ENCODE assay signal across 8 cellular contexts in the genomic region with DNA sequence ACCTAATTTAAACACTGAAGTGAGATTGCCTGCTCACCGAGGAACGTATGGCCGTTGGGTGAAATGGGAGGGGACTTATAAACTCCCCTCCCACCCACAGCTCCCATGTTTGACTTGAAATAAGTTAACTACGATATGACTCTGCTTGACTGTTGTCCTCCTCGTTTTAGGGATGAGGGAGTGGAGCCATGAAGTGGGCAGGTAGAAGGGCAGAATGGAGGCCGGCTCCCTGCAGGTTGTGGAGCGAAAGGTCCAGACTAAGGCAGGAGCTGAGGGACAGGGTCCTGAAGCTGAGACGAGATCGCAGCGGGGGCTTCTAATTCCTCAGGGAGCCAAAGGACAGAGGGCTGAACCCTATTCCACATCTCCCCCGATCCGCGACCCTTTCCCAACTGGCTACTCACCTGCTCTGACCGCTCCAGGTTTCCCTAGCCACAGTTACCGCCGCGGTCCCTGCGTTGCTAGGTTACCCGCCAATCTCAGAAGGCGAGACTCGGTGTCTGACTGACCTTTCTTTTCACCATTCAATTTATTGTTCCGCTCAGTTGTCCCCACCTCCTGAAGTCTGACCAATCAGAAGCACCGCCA. TPM values are rescaled to one million over a fixed set of nuclear protein-coding genes. Genes with fewer than 3 reads are reported as not detected.
DNase-seq lines count a peak whose midpoint lies in the region; ATAC-seq, FAIRE-seq and TF ChIP-seq lines count a peak whose summit lies in the region.

No MANE protein-coding gene starts in this region.

- H3K27me3 ChIP-seq in DOHH2 (ENCODE audit: control insufficient read depth, low read length) = no peaks in the 10 kb centered on the region
- H3K27me3 ChIP-seq in astrocyte (ENCODE audit: insufficient read depth, low read length) = no peaks in the 10 kb centered on the region
- no peaks in the 10 kb centered on the region for H3K27me3 ChIP-seq in mesenchymal stem cell (ENCODE audit: control insufficient read depth in 1 of 2, insufficient read depth in 1 of 2, low read length in 2 of 2)

- no peak overlapping the region for H3K14ac ChIP-seq in mesenchymal stem cell (ENCODE audit: low read length in 2 of 2)

- DNase-seq in astrocyte (ENCODE audit: low read depth) (no peak), mesenchymal stem cell (no peak), GM19238 (ENCODE audit: insufficient read length, low spot score) (no peak), cortex of kidney (lab: John Stamatoyannopoulos, UW) (no peak)

- no peaks in the 10 kb centered on the region for H4K20me1 ChIP-seq in DOHH2 (ENCODE audit: control insufficient read depth, insufficient read depth, low read depth, low read length)
- H4K20me1 ChIP-seq in astrocyte (ENCODE audit: insufficient read depth, low read length) = no peaks in the 10 kb centered on the region

- H2AFZ ChIP-seq in astrocyte (ENCODE audit: low read depth, low read length) = peak overlapping the region; percentile 90
- H2AFZ ChIP-seq in mesenchymal stem cell (ENCODE audit: low read depth, low read length) = peak overlapping the region; percentile 1

- peak overlapping the region; percentile 93 for H3K4me3 Mint-ChIP-seq in astrocyte (ENCODE audit: unreplicated experiment)

- no peak overlapping the region for H3K4ac ChIP-seq in mesenchymal stem cell (ENCODE audit: low read depth in 1 of 2, low read length in 2 of 2)

- no peaks in the 10 kb centered on the region for H3K9me2 ChIP-seq in DOHH2 (replicated peaks; ENCODE audit: control insufficient read depth, low read length)

- no peak for FAIRE-seq in astrocyte (lab: Jason Lieb, UNC)

- peak overlapping the region in 1 of 2 experiments; percentile 1 for H2BK12ac ChIP-seq in mesenchymal stem cell (ENCODE audit: low read length in 2 of 2)

- H3K4me2 ChIP-seq in DOHH2 (ENCODE audit: low read length) (peak overlapping the region; percentile 74), astrocyte (ENCODE audit: low read length) (peak overlapping the region; percentile 92), mesenchymal stem cell (ENCODE audit: low read length, poor library complexity, severe bottlenecking) (peak overlapping the region; percentile 62)

- no peaks in the 10 kb centered on the region for H3K36me3 Mint-ChIP-seq in astrocyte (ENCODE audit: low read depth, unreplicated experiment)

- WGBS in mesenchymal stem cell = 3% methylated on average over 19 of the region's 23 CpGs

- no peaks in the 10 kb centered on the region for H3K9me3 ChIP-seq in DOHH2 (ENCODE audit: control insufficient read depth, insufficient read depth, low read length)
- no peaks in the 10 kb centered on the region for H3K9me3 ChIP-seq in astrocyte (ENCODE audit: insufficient read depth, low read depth, low read length)
- H3K9me3 ChIP-seq in mesenchymal stem cell (ENCODE audit: control insufficient read depth, low read length) = no peaks in the 10 kb centered on the region

- H4K8ac ChIP-seq in mesenchymal stem cell (ENCODE audit: low read length) = no peak overlapping the region

- H2BK120ac ChIP-seq in mesenchymal stem cell (ENCODE audit: low read depth, low read length) = no peak overlapping the region

- H3K36me3 ChIP-seq in DOHH2 (ENCODE audit: control insufficient read depth, low read length) = peaks cover 52% of the 10 kb centered on the region
- no peaks in the 10 kb centered on the region for H3K36me3 ChIP-seq in astrocyte (ENCODE audit: insufficient read depth, low read length)
- H3K36me3 ChIP-seq in mesenchymal stem cell (ENCODE audit: control insufficient read depth in 1 of 2, insufficient read depth in 2 of 2, low read depth in 1 of 2, low read length in 2 of 2) = no peaks in the 10 kb centered on the region

- peak overlapping the region in 1 of 2 experiments; percentile 61 for H3K23ac ChIP-seq in mesenchymal stem cell (ENCODE audit: low read length in 2 of 2)

- peak overlapping the region; percentile 89 for H3K27ac Mint-ChIP-seq in astrocyte (ENCODE audit: unreplicated experiment)

- peaks cover 44% of the 10 kb centered on the region for H3F3A ChIP-seq in DOHH2 (ENCODE audit: control insufficient read depth, insufficient read depth)

- H2AK5ac ChIP-seq in mesenchymal stem cell (ENCODE audit: low read length, severe bottlenecking) = no peak overlapping the region

- H3K9me3 Mint-ChIP-seq in astrocyte (ENCODE audit: unreplicated experiment) = no peaks in the 10 kb centered on the region

- H3K4me3 ChIP-seq in DOHH2 (ENCODE audit: low read length) (peak overlapping the region; percentile 85), astrocyte (ENCODE audit: insufficient read depth, low read depth, low read length) (peak overlapping the region; percentile 76), mesenchymal stem cell (ENCODE audit: insufficient read depth in 1 of 2, low read depth in 1 of 2, low read length in 2 of 2) (peak overlapping the region; percentile 61 to 99)

- H3K4me1 ChIP-seq in DOHH2 (ENCODE audit: control insufficient read depth, low read length) (peaks cover 63% of the 10 kb centered on the region), astrocyte (ENCODE audit: insufficient read depth, low read length) (peaks cover 39% of the 10 kb centered on the region), mesenchymal stem cell (ENCODE audit: control insufficient read depth, insufficient read depth, low read depth, low read length) (peaks cover 12% of the 10 kb centered on the region)

- peak overlapping the region; percentile 100 for H3K27ac ChIP-seq in DOHH2 (ENCODE audit: low read depth, low read length)
- H3K27ac ChIP-seq in astrocyte (ENCODE audit: low read depth, low read length) = peak overlapping the region; percentile 66
- H3K27ac ChIP-seq in mesenchymal stem cell (ENCODE audit: low read length, poor library complexity, severe bottlenecking) = no peak overlapping the region

- peak overlapping the region; percentile 5 to 71 for H3K18ac ChIP-seq in mesenchymal stem cell (ENCODE audit: low read depth in 1 of 2, low read length in 2 of 2)

- no peak overlapping the region for H2BK5ac ChIP-seq in mesenchymal stem cell (ENCODE audit: low read depth, low read length, poor library complexity, severe bottlenecking)

- H3K9ac ChIP-seq in astrocyte (ENCODE audit: low read length) (peak overlapping the region; percentile 79), mesenchymal stem cell (ENCODE audit: low read length) (peak overlapping the region; percentile 97)

- no peak overlapping the region for H4K91ac ChIP-seq in mesenchymal stem cell (ENCODE audit: low read length)

- H3K27me3 Mint-ChIP-seq in astrocyte (ENCODE audit: low read depth, unreplicated experiment) = no peaks in the 10 kb centered on the region

- no peak for TF ChIP-seq CTCF in DOHH2 (IDR thresholded peaks at IDR 0.05; ENCODE audit: low read depth, low read length, poor library complexity, severe bottlenecking)
- TF ChIP-seq CTCF in astrocyte (IDR thresholded peaks at IDR 0.05; ENCODE audit: insufficient read depth, low read depth, low read length) = no peak

- H3K79me1 ChIP-seq in mesenchymal stem cell (replicated peaks; ENCODE audit: low read length, poor library complexity, severe bottlenecking) = peaks cover 2% of the 10 kb centered on the region

- H3K4me1 Mint-ChIP-seq in astrocyte (ENCODE audit: low read depth, unreplicated experiment) = peaks cover 27% of the 10 kb centered on the region

- H3K79me2 ChIP-seq in DOHH2 (ENCODE audit: control insufficient read depth, low read length) (peaks cover 89% of the 10 kb centered on the region), astrocyte (ENCODE audit: insufficient read depth, low read length) (peaks cover 11% of the 10 kb centered on the region)

- ATAC-seq in HG03521 (IDR thresholded peaks at IDR 0.05; ENCODE audit: unreplicated experiment) (peak; percentile 0), GM18517 (IDR thresholded peaks at IDR 0.05; ENCODE audit: unreplicated experiment) (no peak), HG03039 (IDR thresholded peaks at IDR 0.05; ENCODE audit: unreplicated experiment) (no peak)

- no peak overlapping the region for H2BK15ac ChIP-seq in mesenchymal stem cell (ENCODE audit: low read depth, poor library complexity, severe bottlenecking)

RNA-seq across cellular contexts. Expression of a gene that starts 0.6 kb away (rescaled TPM):
- 27.9 and 33.7 TPM in 2 replicates for total RNA-seq in astrocyte
- polyA plus RNA-seq in mesenchymal stem cell (2013, experiment 1 of 2) = 57.5 TPM
- 58.5 TPM for polyA plus RNA-seq in mesenchymal stem cell (2013, experiment 2 of 2)

RNA-seq across cellular contexts. Expression of a gene that starts 35.2 kb away (rescaled TPM):
- total RNA-seq in astrocyte = 20.9 and 23.5 TPM in 2 replicates
- polyA plus RNA-seq in mesenchymal stem cell (2013, experiment 1 of 2) = 15.4 TPM
- 14.6 TPM for polyA plus RNA-seq in mesenchymal stem cell (2013, experiment 2 of 2)

RNA-seq across cellular contexts. Expression of a gene that starts 35.4 kb away (rescaled TPM):
- 52.8 and 53.5 TPM in 2 replicates for total RNA-seq in astrocyte
- 34.2 TPM for polyA plus RNA-seq in mesenchymal stem cell (2013, experiment 1 of 2)
- 36.4 TPM for polyA plus RNA-seq in mesenchymal stem cell (2013, experiment 2 of 2)
